ENCODE assay signal across 19 cellular contexts in the genomic region with DNA sequence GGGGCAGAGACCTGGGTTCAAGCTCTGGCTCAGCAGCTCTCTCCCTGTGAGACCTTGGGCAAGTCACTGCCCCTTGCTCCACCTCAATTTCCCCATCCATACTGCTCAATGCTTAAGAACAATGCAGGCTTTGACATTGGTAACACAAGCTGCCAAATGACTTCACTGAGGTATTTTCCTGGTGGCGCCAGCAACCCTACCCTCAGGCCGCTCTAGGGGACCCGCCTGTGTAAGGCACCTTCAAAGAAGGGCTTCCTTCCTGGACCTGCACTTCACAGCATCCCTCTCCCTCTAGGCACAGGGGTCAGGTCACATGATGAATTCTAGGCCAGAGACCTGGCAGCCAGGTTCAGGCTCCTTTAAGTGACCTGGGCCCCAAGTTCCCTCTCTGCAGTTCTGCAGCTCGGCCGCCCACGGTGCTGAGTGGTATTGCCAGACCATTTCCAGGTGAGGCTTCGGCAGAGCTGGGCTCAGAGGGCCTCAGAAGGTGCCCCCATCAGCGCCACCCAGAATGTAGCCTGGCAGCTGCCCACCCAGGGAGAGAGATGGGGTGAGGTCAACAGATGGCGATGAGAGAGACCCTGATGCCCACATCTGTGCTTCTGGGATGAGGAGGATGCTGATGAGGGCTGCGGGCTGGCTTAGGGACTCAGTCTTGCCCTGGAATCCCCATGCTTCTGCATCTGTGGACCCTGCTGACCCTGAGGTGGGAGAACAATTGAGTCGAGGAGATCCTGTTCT. TPM values are rescaled to one million over a fixed set of nuclear protein-coding genes. Genes with fewer than 3 reads are reported as not detected.
"Had no signal": no experiment of that assay in that cellular context is flagged by ENCODE, and none has a peak within 500 bp of the region (broad histone marks: within the 10 kb centered on the region; RNA-seq: fewer than 3 reads in every experiment).

No MANE protein-coding gene starts in this region.

- ATAC-seq: left colon; natural killer cell; pancreas; right lobe of liver; stimulated activated memory B cell treated with anti-CD40 and anti-IgM and Interleukin-4, amounts not matched to agents 10 μg/mL and 1 μg/mL and 100 μg/mL, for 72 hours; upper lobe of right lung had no signal

- H3K27me3 ChIP-seq: pancreas, right lobe of liver, vagina had no signal

- H3K27ac ChIP-seq: colonic mucosa, esophagus squamous epithelium, pancreas, right lobe of liver, tibial artery, upper lobe of right lung, vagina had no signal

- H3K9me3 ChIP-seq: colonic mucosa, esophagus squamous epithelium, pancreas, right lobe of liver, tibial artery, upper lobe of right lung, vagina had no signal

- H3K36me3 ChIP-seq: colonic mucosa, esophagus squamous epithelium, pancreas, right lobe of liver, tibial artery, upper lobe of right lung, vagina had no signal

- DNase-seq: colonic mucosa; dermis blood vessel endothelial cell; esophagus squamous epithelium; foreskin fibroblast; immature natural killer cell; left colon; natural killer cell; nucleus accumbens; right lobe of liver; stimulated activated CD4-positive, alpha-beta T cell treated with anti-CD3 and anti-CD28 coated beads, Interleukin-15, amount 100 ng/mL, for 24 hours; stimulated activated CD4-positive, alpha-beta T cell treated with anti-CD3 and anti-CD28 coated beads, Interleukin-1b, Interleukin-23, amount 100 ng/mL, for 48 hours; stimulated activated CD4-positive, alpha-beta T cell treated with anti-CD3 and anti-CD28 coated beads, Interleukin-4, amount 100 ng/mL, for 24 hours; tibial artery; upper lobe of right lung had no signal

- H3K4me3 ChIP-seq: colonic mucosa, esophagus squamous epithelium, pancreas, right lobe of liver, tibial artery, upper lobe of right lung, vagina had no signal

RNA-seq across cellular contexts. Expression of a gene that starts 4.5 kb away (rescaled TPM):
- total RNA-seq: dermis blood vessel endothelial cell, epithelial cell of proximal tubule, renal cortical epithelial cell had no signal
